Comparison of ENCODE assay signal across 1 cellular context in genomic region chr11:65506770-65507485, GRCh38.
TF ChIP-seq lines count a peak whose summit lies in the region.

No MANE protein-coding gene starts in this region.

TF ChIP-seq in K562, 482 proteins besides CTCF, POLR2A, EP300 and RAD21 (continued from another document and continues in another):
- TF ChIP-seq E2F8 (IDR thresholded peaks at IDR 0.05; ENCODE audit: low read depth, partially characterized antibody) = peak; percentile 82
- TF ChIP-seq ZNF76 (CRISPR knock-in tag; IDR thresholded peaks at IDR 0.05; ENCODE audit: borderline replicate concordance) = no peak
- TF ChIP-seq ZNF347 (CRISPR knock-in tag; IDR thresholded peaks at IDR 0.05; ENCODE audit: low read depth) = peak; percentile 91; the same call in 1 of the 2 replicates
- peak; percentile 89 for TF ChIP-seq REST (CRISPR knock-in tag; IDR thresholded peaks at IDR 0.05; ENCODE audit: low read depth)
- TF ChIP-seq RFX5 (IDR thresholded peaks at IDR 0.05; ENCODE audit: low read depth, low read length) = no peak
- TF ChIP-seq BCL6 (CRISPR knock-in tag; IDR thresholded peaks at IDR 0.05) = peak; percentile 86
- no peak for TF ChIP-seq MEIS2 (IDR thresholded peaks at IDR 0.05; ENCODE audit: partially characterized antibody)
- TF ChIP-seq ZBTB40 (IDR thresholded peaks at IDR 0.05) = no peak; the same call in none of the 2 replicates
- peak; percentile 37 for TF ChIP-seq ZBTB40 (CRISPR knock-in tag; IDR thresholded peaks at IDR 0.05)
- no peak for TF ChIP-seq RBM34 (IDR thresholded peaks at IDR 0.05; ENCODE audit: borderline replicate concordance, insufficient read depth, low read length)
- peak; percentile 100 for TF ChIP-seq SIRT6 (IDR thresholded peaks at IDR 0.05; ENCODE audit: low read depth, low read length)
- TF ChIP-seq E2F5 (CRISPR knock-in tag; IDR thresholded peaks at IDR 0.05) = no peak; the same call in 1 of the 2 replicates
- no peak for TF ChIP-seq SREBF2 (CRISPR knock-in tag; IDR thresholded peaks at IDR 0.05)
- TF ChIP-seq FOXA1 (IDR thresholded peaks at IDR 0.05; ENCODE audit: borderline replicate concordance) = no peak
- TF ChIP-seq CEBPG (CRISPR knock-in tag; IDR thresholded peaks at IDR 0.05) = no peak
- TF ChIP-seq CEBPG (tag; conservative IDR thresholded peaks at IDR 0.05 in 1 of 2, IDR thresholded peaks at IDR 0.05 in 1 of 2) = no peak
- TF ChIP-seq BCOR (IDR thresholded peaks at IDR 0.05) = no peak
- TF ChIP-seq ZBTB43 (CRISPR knock-in tag; IDR thresholded peaks at IDR 0.05) = peak; percentile 49
- peak; percentile 97 for TF ChIP-seq CCNT2 (IDR thresholded peaks at IDR 0.05; ENCODE audit: borderline replicate concordance, extremely low read depth, insufficient read length, low read depth, low read length)
- no peak for TF ChIP-seq JUN (IDR thresholded peaks at IDR 0.05; ENCODE audit: borderline replicate concordance, low read depth, low read length)
- 0 out of 2 replicates have a peak, but pooled peaks have one; percentile 59 for TF ChIP-seq JUN (CRISPR knock-in tag; IDR thresholded peaks at IDR 0.05; ENCODE audit: borderline replicate concordance)
- TF ChIP-seq MLLT1 (IDR thresholded peaks at IDR 0.05) = peak; percentile 97
- TF ChIP-seq FOXA3 (CRISPR knock-in tag; conservative IDR thresholded peaks at IDR 0.05 in 1 of 2, IDR thresholded peaks at IDR 0.05 in 1 of 2) = peak; percentile 11 to 60; a peak in 2 of 4 replicates
- TF ChIP-seq TSHZ1 (CRISPR knock-in tag; IDR thresholded peaks at IDR 0.05) = no peak
- no peak for TF ChIP-seq PBX2 (CRISPR knock-in tag; IDR thresholded peaks at IDR 0.05; ENCODE audit: low read depth)
- TF ChIP-seq PBX2 (tag; conservative IDR thresholded peaks at IDR 0.05; ENCODE audit: low read depth) = no peak
- peak; percentile 45 for TF ChIP-seq POLR3A (IDR thresholded peaks at IDR 0.05; ENCODE audit: borderline replicate concordance, extremely low read depth, insufficient read depth, insufficient read length)
